ENCODE assay signal across 9 cellular contexts in genomic region chr18:9615280-9615797, GRCh38. TPM values are rescaled to one million over a fixed set of nuclear protein-coding genes. Genes with fewer than 3 reads are reported as not detected.
DNase-seq lines count a peak whose midpoint lies in the region; ATAC-seq and TF ChIP-seq lines count a peak whose summit lies in the region.
"Had no signal": no experiment of that assay in that cellular context is flagged by ENCODE, and none has a peak within 500 bp of the region (broad histone marks: within the 10 kb centered on the region; RNA-seq: fewer than 3 reads in every experiment).

No MANE protein-coding gene starts in this region.

- no peaks in the 10 kb centered on the region for H3K27me3 ChIP-seq in HCT116 (ENCODE audit: insufficient read depth, low read length)
- H3K27me3 ChIP-seq in hepatocyte = no peaks in the 10 kb centered on the region
- H3K27me3 ChIP-seq in skeletal muscle tissue (ENCODE audit: control insufficient read depth in 3 of 3, insufficient read depth in 3 of 3, low read length in 3 of 3) = no peaks in the 10 kb centered on the region

- H3K79me2 ChIP-seq in HCT116 (ENCODE audit: insufficient read depth, low read length) = peaks cover 36% of the 10 kb centered on the region
- H3K79me2 ChIP-seq in hepatocyte = peaks cover 38% of the 10 kb centered on the region

- H3K9ac ChIP-seq in HCT116 (ENCODE audit: low read length) = peak overlapping the region; percentile 68
- peak overlapping the region; percentile 36 to 79 (median 71) for H3K9ac ChIP-seq in skeletal muscle tissue (ENCODE audit: low read depth in 1 of 3, low read length in 3 of 3)

- H3K36me3 ChIP-seq in HCT116 (ENCODE audit: control insufficient read depth in 1 of 2, insufficient read depth in 2 of 2, low read length in 2 of 2) (peaks cover 4 to 10% of the 10 kb centered on the region in 2 experiments; a peak in 2 of 4 replicates), hepatocyte (replicated peaks; ENCODE audit: insufficient read depth, low read depth) (no peaks in the 10 kb centered on the region), skeletal muscle tissue (ENCODE audit: control insufficient read depth in 3 of 3, insufficient read depth in 3 of 3, low read length in 3 of 3) (peaks cover 0 to 4% (median 3%) of the 10 kb centered on the region in 3 donors)

- H3K4me1 ChIP-seq in HCT116 (ENCODE audit: control insufficient read depth in 1 of 2, insufficient read depth in 2 of 2, low read length in 2 of 2) = peaks cover 18 to 43% of the 10 kb centered on the region in 2 experiments
- H3K4me1 ChIP-seq in hepatocyte (ENCODE audit: insufficient read depth) = peaks cover 15% of the 10 kb centered on the region
- peaks cover 9 to 24% (median 20%) of the 10 kb centered on the region in 3 donors for H3K4me1 ChIP-seq in skeletal muscle tissue (ENCODE audit: control insufficient read depth in 3 of 3, insufficient read depth in 3 of 3, low read length in 3 of 3)

- H3K9me2 ChIP-seq in HCT116 (ENCODE audit: insufficient read depth) (no peaks in the 10 kb centered on the region), hepatocyte (replicated peaks; ENCODE audit: insufficient read depth) (no peaks in the 10 kb centered on the region)

- peaks cover 13% of the 10 kb centered on the region for H3K36me3 Mint-ChIP-seq in WTC11

- H3K27me3 Mint-ChIP-seq in WTC11 (ENCODE audit: low read depth) = no peaks in the 10 kb centered on the region

- peak overlapping the region; percentile 46 to 52 for H3K4me3 ChIP-seq in HCT116 (replicated peaks in 1 of 2; ENCODE audit: low read depth in 1 of 2, low read length in 2 of 2)
- H3K4me3 ChIP-seq in hepatocyte = peak overlapping the region; percentile 22
- peak overlapping the region; percentile 66 to 76 (median 75) for H3K4me3 ChIP-seq in skeletal muscle tissue (ENCODE audit: low read length in 3 of 3)

- H3K4me2 ChIP-seq in HCT116 (ENCODE audit: low read length) = peak overlapping the region; percentile 83
- H3K4me2 ChIP-seq in hepatocyte = peak overlapping the region; percentile 79

- H4K20me1 ChIP-seq in HCT116 (ENCODE audit: insufficient read depth) (no peaks in the 10 kb centered on the region), hepatocyte (ENCODE audit: insufficient read depth, poor library complexity, severe bottlenecking) (peaks cover 21% of the 10 kb centered on the region)

- intact Hi-C loops in HCT116 (cut with micrococcal nuclease) = loop anchor here (10.0 kb wide), 2 partner anchors 299 to 339 kb away; partner anchors contain the start of gene VAPA

- H3K27ac Mint-ChIP-seq in WTC11 = peak overlapping the region; percentile 92

- H3K4me1 Mint-ChIP-seq in WTC11 = peaks cover 41% of the 10 kb centered on the region

- POLR2A ChIA-PET in HCT116 (lab: Charles Lee) (no interaction called here), WTC11 (lab: Charles Lee) (interaction anchor here (0.9 to 1.4 kb wide), 4 partner anchors 12 to 299 kb away, joined by 3 to 7 read pairs (median 4); partner anchors contain the start of gene VAPA)

- ATAC-seq in HCT116 = no peak
- ATAC-seq in WTC11 = no peak
- ATAC-seq in HG02798 (IDR thresholded peaks at IDR 0.05; ENCODE audit: poor library complexity, unreplicated experiment) = no peak

- no peak for TF ChIP-seq RAD21 in HCT116 (IDR thresholded peaks at IDR 0.05; ENCODE audit: low read depth)

- no peak for DNase-seq in HCT116 (ENCODE audit: low read depth, low spot score)
- no peak for DNase-seq in WTC11 (ENCODE audit: low spot score)
- DNase-seq in hepatocyte (ENCODE audit: low spot score) = no peak
- DNase-seq in COLO829 (ENCODE audit: low spot score) = no peak
- no peak for DNase-seq in OCI-M2 (lab: John Stamatoyannopoulos, UW; ENCODE audit: unreplicated experiment)
- DNase-seq in NCI-H1417 treated with DMSO at 0.1 percent for 48 hours (lab: John Stamatoyannopoulos, UW) = no peak
- DNase-seq: NCI-H2029 had no signal

- WGBS in hepatocyte (ENCODE audit: low lambda C conversion rate, missing lambda C conversion rate) = 53% methylated on average over 13 of the region's 13 CpGs

- no peaks in the 10 kb centered on the region for H3K9me3 ChIP-seq in HCT116 (ENCODE audit: control insufficient read depth in 1 of 2, insufficient read depth in 1 of 2, low read depth in 1 of 2, low read length in 2 of 2)
- no peaks in the 10 kb centered on the region for H3K9me3 ChIP-seq in hepatocyte (ENCODE audit: low read depth)
- no peaks in the 10 kb centered on the region for H3K9me3 ChIP-seq in skeletal muscle tissue (ENCODE audit: control insufficient read depth in 3 of 3, low read length in 3 of 3)

- H2AFZ ChIP-seq in HCT116 (ENCODE audit: low read depth, low read length, poor library complexity, severe bottlenecking) = no peak overlapping the region
- H2AFZ ChIP-seq in hepatocyte = peak overlapping the region; percentile 51

- no peak for TF ChIP-seq POLR2A in HCT116 (IDR thresholded peaks at IDR 0.05; ENCODE audit: borderline replicate concordance, extremely low read depth, insufficient read depth, insufficient read length)

- TF ChIP-seq CTCF in HCT116 (IDR thresholded peaks at IDR 0.05 in 2 of 3, conservative IDR thresholded peaks at IDR 0.05 in 1 of 3; ENCODE audit: borderline replicate concordance in 1 of 3, insufficient read depth in 1 of 3, low read depth in 2 of 3, low read length in 2 of 3) (no peak), WTC11 (IDR thresholded peaks at IDR 0.05) (no peak), hepatocyte (IDR thresholded peaks at IDR 0.05; ENCODE audit: poor library complexity) (no peak)

- CTCF ChIA-PET in HCT116 (lab: Charles Lee) = no interaction called here
- CTCF ChIA-PET in WTC11 (lab: Charles Lee) = interaction anchor here (1.2 to 2.2 kb wide), 2 partner anchors 40 to 46 kb away, joined by 3 to 7 read pairs; no protein-coding TSS in a partner anchor

- BruUV-seq in HCT116 (replicated peaks; lab: Mats Ljungman, UMichigan) = TSS peak; percentile 88

- H3K4me3 Mint-ChIP-seq in WTC11 = peak overlapping the region; percentile 61

- RAD21 ChIA-PET in HCT116 (lab: Charles Lee; ENCODE audit: low non-redundant PET in 1 of 2, low total read pairs in 2 of 2, uncharacterized antibody in 2 of 2, unreplicated experiment in 2 of 2) = no interaction called here

- no peaks in the 10 kb centered on the region for H3K9me3 Mint-ChIP-seq in WTC11

- H3K27ac ChIP-seq in HCT116 (ENCODE audit: low read depth, low read length) = peak overlapping the region; percentile 80
- H3K27ac ChIP-seq in hepatocyte = peak overlapping the region; percentile 99
- H3K27ac ChIP-seq in skeletal muscle tissue (ENCODE audit: low read depth, low read length) = peak overlapping the region; percentile 78

TF ChIP-seq in HCT116, 20 proteins besides CTCF, POLR2A, EP300 and RAD21:
- TF ChIP-seq CEBPB (IDR thresholded peaks at IDR 0.05; ENCODE audit: low read depth) = no peak
- TF ChIP-seq ZFX (IDR thresholded peaks at IDR 0.05) = no peak
- TF ChIP-seq ELF1 (IDR thresholded peaks at IDR 0.05; ENCODE audit: borderline replicate concordance, low read depth) = no peak
- TF ChIP-seq EZH2phosphoT487 (IDR thresholded peaks at IDR 0.05; ENCODE audit: borderline replicate concordance) = no peak
TF ChIP-seq in HCT116: peak in this region for 0.

TF ChIP-seq in WTC11, 78 proteins besides CTCF, POLR2A, EP300 and RAD21:
- TF ChIP-seq GRHL2 (CRISPR knock-in tag; IDR thresholded peaks at IDR 0.05; ENCODE audit: insufficient replicate concordance, severe bottlenecking) (no peak), NFE2L1 (CRISPR knock-in tag; IDR thresholded peaks at IDR 0.05) (no peak), GTF2I (CRISPR knock-in tag; conservative IDR thresholded peaks at IDR 0.05) (0 out of 2 replicates have a peak, but pooled peaks have one; percentile 27)

RNA-seq across cellular contexts. Expression of gene PPP4R1, which starts 1.0 kb away (rescaled TPM):
- 66.7 TPM for total RNA-seq in HCT116 (2021; ENCODE audit: unreplicated experiment)
- polyA plus RNA-seq in HCT116 (2012) = 35.7 and 39.8 TPM in 2 replicates
- total RNA-seq in WTC11 (2021) = 71.1 to 78.7 TPM (median 77.0 TPM) in 3 replicates
- total RNA-seq in hepatocyte = 91.0 and 93.6 TPM in 2 replicates
- polyA plus RNA-seq in hepatocyte = 34.5 and 45.0 TPM in 2 replicates
- 151 TPM for total RNA-seq in skeletal muscle tissue

Comparison
In these comparisons a context has a peak if more than half of its experiments do, and no peak if none do; other contexts are left out.
1. H3K4me3 ChIP-seq: peak in every context shown above with its lines; median percentile 75 in skeletal muscle tissue; 49 in HCT116; 22 in hepatocyte.